ENCODE assay signal across 27 cellular contexts in genomic region chr5:90691533-90691932, GRCh38.
"Had no signal": no experiment of that assay in that cellular context is flagged by ENCODE, and none has a peak within 500 bp of the region (broad histone marks: within the 10 kb centered on the region; RNA-seq: fewer than 3 reads in every experiment).

No MANE protein-coding gene starts in this region.

- H3K27me3 ChIP-seq: stomach, testis, thyroid gland, tibial artery, tibial nerve, transverse colon, upper lobe of left lung, upper lobe of right lung, uterus, vagina had no signal

- H3K9me3 ChIP-seq: stomach, suprapubic skin, testis, thoracic aorta, thyroid gland, tibial artery, tibial nerve, transverse colon, upper lobe of left lung, upper lobe of right lung, uterus, vagina had no signal

- H3K27ac ChIP-seq: stomach, suprapubic skin, testis, thoracic aorta, thyroid gland, tibial artery, tibial nerve, transverse colon, upper lobe of left lung, upper lobe of right lung, uterus, vagina had no signal

- H3K4me1 ChIP-seq: stomach, suprapubic skin, testis, thyroid gland, tibial artery, tibial nerve, transverse colon, upper lobe of left lung, upper lobe of right lung, uterus, vagina had no signal

- H3K36me3 ChIP-seq: stomach, suprapubic skin, thoracic aorta, thyroid gland, tibial artery, tibial nerve, transverse colon, upper lobe of left lung, upper lobe of right lung, uterus, vagina had no signal

- H3K4me3 ChIP-seq: stomach, suprapubic skin, testis, thoracic aorta, thyroid gland, tibial artery, tibial nerve, transverse colon, upper lobe of left lung, upper lobe of right lung, uterus, vagina had no signal

- FAIRE-seq: urothelium cell line had no signal

- ATAC-seq: stimulated activated effector memory CD8-positive, alpha-beta T cell treated with anti-CD3 and anti-CD28 coated beads, Interleukin-12 subunit alpha, Interleukin-12 subunit beta, amount 100 ng/mL, for 72 hours; stimulated activated memory B cell treated with anti-CD40 and anti-IgM and Interleukin-4, amounts not matched to agents 10 μg/mL and 1 μg/mL and 100 μg/mL, for 72 hours; stimulated activated naive B cell treated with anti-CD40 and anti-IgM and Interleukin-4, amounts not matched to agents 10 μg/mL and 1 μg/mL and 100 μg/mL, for 72 hours; stimulated activated naive CD8-positive, alpha-beta T cell treated with anti-CD3 and anti-CD28 coated beads, Interleukin-15, amount 100 ng/mL, for 72 hours; stimulated activated naive CD8-positive, alpha-beta T cell treated with anti-CD3 and anti-CD28 coated beads, Interleukin-15, Interleukin-2, amounts not matched to agents 100 U/mL and 50 U/mL, for 24 hours; upper lobe of right lung had no signal

- DNase-seq: stimulated activated CD4-positive, alpha-beta T cell treated with anti-CD3 and anti-CD28 coated beads, Interleukin-2, amount 100 ng/mL, for 48 hours; stimulated activated CD4-positive, alpha-beta T cell treated with anti-CD3 and anti-CD28 coated beads, Interleukin-4, amount 100 ng/mL, for 1 hour; stimulated activated CD4-positive, alpha-beta T cell treated with anti-CD3 and anti-CD28 coated beads, Interleukin-4, amount 100 ng/mL, for 24 hours; stimulated activated CD4-positive, alpha-beta T cell treated with anti-CD3 and anti-CD28 coated beads, Interleukin-4, amount 100 ng/mL, for 4 hours; stimulated activated CD8-positive, alpha-beta memory T cell treated with anti-CD3 and anti-CD28 coated beads, Interleukin-4, amount 100 ng/mL, for 48 hours; stimulated activated naive B cell treated with anti-CD40 and anti-IgM and Interleukin-4, amounts not matched to agents 10 μg/mL and 1 μg/mL and 100 μg/mL, for 72 hours; stimulated activated naive CD4-positive, alpha-beta T cell; stimulated activated naive CD4-positive, alpha-beta T cell treated with Interleukin-2 at 50 U/mL for 16 hours; stimulated activated naive CD8-positive, alpha-beta T cell treated with anti-CD3 and anti-CD28 coated beads, Interleukin-15, amount 100 ng/mL, for 72 hours; stimulated activated naive CD8-positive, alpha-beta T cell treated with anti-CD3 and anti-CD28 coated beads, Interleukin-15, Interleukin-2, amounts not matched to agents 100 U/mL and 50 U/mL, for 24 hours; stomach; substantia nigra; testis; thyroid gland; tibial artery; transverse colon; trophoblast cell; upper lobe of left lung; upper lobe of right lung; uterus had no signal
